In genomic region chr22:40645579-40646197, GRCh38 we compare ENCODE assay signal across 1 cellular context.
TF ChIP-seq lines count a peak whose summit lies in the region.

No MANE protein-coding gene starts in this region.

TF ChIP-seq in endothelial cell of umbilical vein, 7 proteins besides CTCF, POLR2A, EP300 and RAD21:
- TF ChIP-seq EZH2 (IDR thresholded peaks at IDR 0.05; ENCODE audit: borderline replicate concordance, low read depth, low read length, severe bottlenecking) (no peak), POLR2AphosphoS5 (IDR thresholded peaks at IDR 0.05; ENCODE audit: insufficient read depth, low read depth, low read length) (no peak), FOS (IDR thresholded peaks at IDR 0.05; ENCODE audit: borderline replicate concordance, insufficient read depth, low read length) (no peak), JUN (IDR thresholded peaks at IDR 0.05; ENCODE audit: borderline replicate concordance, insufficient read depth, insufficient read length, low read depth) (no peak), MYC (IDR thresholded peaks at IDR 0.05; ENCODE audit: low read depth, low read length) (no peak), GATA2 (IDR thresholded peaks at IDR 0.05; ENCODE audit: insufficient read depth, insufficient read length, low read depth, low read length) (no peak)
- TF ChIP-seq, protein P1, sequence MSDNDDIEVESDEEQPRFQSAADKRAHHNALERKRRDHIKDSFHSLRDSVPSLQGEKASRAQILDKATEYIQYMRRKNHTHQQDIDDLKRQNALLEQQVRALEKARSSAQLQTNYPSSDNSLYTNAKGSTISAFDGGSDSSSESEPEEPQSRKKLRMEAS (IDR thresholded peaks at IDR 0.05; ENCODE audit: insufficient read depth, insufficient read length): no peak
TF ChIP-seq in endothelial cell of umbilical vein: peak in this region for 0.
